Comparison of ENCODE assay signal across 22 cellular contexts in genomic region chr14:66959437-66960050, GRCh38.
"Had no signal": no experiment of that assay in that cellular context is flagged by ENCODE, and none has a peak within 500 bp of the region (broad histone marks: within the 10 kb centered on the region; RNA-seq: fewer than 3 reads in every experiment).

No MANE protein-coding gene starts in this region.

- H3K4me3 ChIP-seq: SJSA1, SK-N-MC had no signal

- H3K27ac ChIP-seq: SJSA1, SK-N-MC had no signal

- H3K4me1 ChIP-seq: SJSA1 had no signal

- DNase-seq: KBM-7, NCI-H1048, NCI-H1105, NCI-H1417, NCI-H1436 treated with DMSO at 0.1 percent for 48 hours, NCI-H1694, NCI-H187 treated with DMSO at 0.1 percent for 48 hours, NCI-H2029 treated with DMSO at 0.1 percent for 48 hours, NCI-H2107, NCI-H2171, NCI-H226, NCI-H446, NCI-H510A, NCI-H524 treated with DMSO at 0.1 percent for 48 hours, NCI-H69, NCI-H774, Right ventricle myocardium superior, RPMI8226, SIG-M5 had no signal

- H3K36me3 ChIP-seq: SJSA1 had no signal

- H3K27me3 ChIP-seq: SJSA1 had no signal

- FAIRE-seq: RCC 7860 had no signal

- H3K9me3 ChIP-seq: SJSA1 had no signal
